8 cellular contexts compared by ENCODE assay signal in the genomic region with DNA sequence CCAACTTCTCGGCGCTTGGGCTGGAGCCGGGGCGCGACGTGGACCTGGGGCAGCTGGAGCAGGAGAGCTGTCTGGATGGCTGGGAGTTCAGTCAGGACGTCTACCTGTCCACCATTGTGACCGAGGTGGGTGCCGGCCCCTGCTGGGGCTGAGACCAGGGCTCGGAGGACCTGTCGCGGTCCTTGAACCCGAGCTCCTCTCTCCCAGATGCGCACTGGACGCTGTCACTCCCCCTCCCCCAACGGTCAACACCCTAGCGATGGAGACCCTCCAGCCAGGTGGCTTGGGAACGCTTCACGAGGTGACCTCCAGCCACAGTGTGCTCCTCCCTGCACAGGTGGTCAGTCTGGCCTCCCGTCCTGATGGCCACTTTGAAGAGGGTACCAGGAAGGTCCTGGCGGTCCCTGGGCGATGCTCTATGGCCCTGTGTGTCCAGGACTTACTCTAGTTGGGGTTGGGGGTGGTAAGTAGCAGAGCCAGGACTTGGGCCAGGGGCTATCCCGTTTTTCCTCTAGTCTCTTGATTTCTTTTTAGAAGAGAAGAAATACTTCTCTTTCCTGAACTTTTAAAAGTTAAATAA. TPM values are rescaled to one million over a fixed set of nuclear protein-coding genes. Genes with fewer than 3 reads are reported as not detected.
A peak's percentile ranks its signal among the peaks of the same experiment; 100 is the strongest.
DNase-seq lines count a peak whose midpoint lies in the region; ATAC-seq and TF ChIP-seq lines count a peak whose summit lies in the region.

No MANE protein-coding gene starts in this region.

- no peaks in the 10 kb centered on the region for H3K36me3 Mint-ChIP-seq in HFFc6 (ENCODE audit: low read depth)
- peaks cover 3% of the 10 kb centered on the region for H3K36me3 Mint-ChIP-seq in activated naive CD8-positive, alpha-beta T cell treated with anti-CD3 and anti-CD28 coated beads for 36 hours

- TF ChIP-seq CTCF in HFFc6 (IDR thresholded peaks at IDR 0.05): no peak
- TF ChIP-seq CTCF in spleen (IDR thresholded peaks at IDR 0.05 in 8 of 11, conservative IDR thresholded peaks at IDR 0.05 in 3 of 11): no peak

- 26 to 58% (median 32%) methylated on average over 4 to 23 of the region's 23 CpGs for WGBS in spleen, 5 donors

- H3K27ac ChIP-seq in spleen: peak overlapping the region; percentile 68 to 88 (median 82)

- no peak for ATAC-seq in GM18873 (IDR thresholded peaks at IDR 0.05; ENCODE audit: low FRiP score, unreplicated experiment)

- H3K4me1 ChIP-seq in iPS-15b (ENCODE audit: control insufficient read depth, insufficient read depth, low read length) (peaks cover 4% of the 10 kb centered on the region), spleen (peaks cover 6 to 43% (median 30%) of the 10 kb centered on the region in 6 donors)

- H3K27ac Mint-ChIP-seq in HFFc6: peak overlapping the region; percentile 44
- peak overlapping the region; percentile 73 for H3K27ac Mint-ChIP-seq in activated naive CD8-positive, alpha-beta T cell treated with anti-CD3 and anti-CD28 coated beads for 36 hours

- TF ChIP-seq POLR2A in spleen (IDR thresholded peaks at IDR 0.05): no peak

- H3K9ac ChIP-seq in iPS-15b (ENCODE audit: low read depth, low read length): no peak overlapping the region

- H3K4me3 Mint-ChIP-seq in HFFc6: peak overlapping the region; percentile 86
- H3K4me3 Mint-ChIP-seq in activated naive CD8-positive, alpha-beta T cell treated with anti-CD3 and anti-CD28 coated beads for 36 hours: peak overlapping the region; percentile 83

- H3K4me3 ChIP-seq in iPS-15b (ENCODE audit: low read depth, low read length) (peak overlapping the region; percentile 65), spleen (peak overlapping the region; percentile 60 to 72 (median 64))

- DNase-seq in HFFc6 (no peak), spleen (no peak), CD1c-positive myeloid dendritic cell (ENCODE audit: extremely low spot score) (no peak), activated gamma-delta T cell (lab: John Stamatoyannopoulos, UW) (no peak), H4 (ENCODE audit: low spot score) (no peak)
- no peak for DNase-seq in activated naive CD8-positive, alpha-beta T cell treated with anti-CD3 and anti-CD28 coated beads for 36 hours

- no peaks in the 10 kb centered on the region for H3K9me3 ChIP-seq in iPS-15b (ENCODE audit: control insufficient read depth, insufficient read depth, low read length)
- H3K9me3 ChIP-seq in spleen: no peaks in the 10 kb centered on the region

- intact Hi-C loops in spleen (cut with DNase I; ENCODE audit: low total_unique reads): no loop called here

- H3K36me3 ChIP-seq in iPS-15b (ENCODE audit: control insufficient read depth, insufficient read depth, low read length): no peaks in the 10 kb centered on the region
- H3K36me3 ChIP-seq in spleen: peaks cover 0 to 7% (median 0%) of the 10 kb centered on the region in 6 donors

- H3K27me3 Mint-ChIP-seq in HFFc6 (ENCODE audit: insufficient read depth): no peaks in the 10 kb centered on the region; the same call in 1 of the 2 replicates
- H3K27me3 Mint-ChIP-seq in activated naive CD8-positive, alpha-beta T cell treated with anti-CD3 and anti-CD28 coated beads for 36 hours: no peaks in the 10 kb centered on the region

- H3K9me3 Mint-ChIP-seq in HFFc6: no peaks in the 10 kb centered on the region
- no peaks in the 10 kb centered on the region for H3K9me3 Mint-ChIP-seq in activated naive CD8-positive, alpha-beta T cell treated with anti-CD3 and anti-CD28 coated beads for 36 hours

- H3K4me1 Mint-ChIP-seq in HFFc6 (ENCODE audit: low read depth): peaks cover 38% of the 10 kb centered on the region
- H3K4me1 Mint-ChIP-seq in activated naive CD8-positive, alpha-beta T cell treated with anti-CD3 and anti-CD28 coated beads for 36 hours: peaks cover 23% of the 10 kb centered on the region

- H3K27me3 ChIP-seq in iPS-15b (ENCODE audit: control insufficient read depth, insufficient read depth, low read length): peaks cover 14% of the 10 kb centered on the region
- no peaks in the 10 kb centered on the region for H3K27me3 ChIP-seq in spleen (replicated peaks in 1 of 7)

RNA-seq across cellular contexts. Expression of gene SLC22A5, which starts 0.8 kb away (rescaled TPM):
- 1 to 10 TPM; 3.8 to 5.6 (median 4.9) TPM for total RNA-seq in HFFc6 (2021; fragmentation: NEBNext Ultra II Directional; extraction: Animal tissue kit (Norgen Biotek cat#: 25700))
- 1 to 10 TPM; 3.7 to 4.5 TPM for total RNA-seq in activated naive CD8-positive, alpha-beta T cell treated with anti-CD3 and anti-CD28 coated beads for 36 hours
- total RNA-seq in spleen: 1 to 10 TPM; 5.3 to 9.2 (median 7.6) TPM
- 1 to 10 TPM; 2.4 to 2.9 (median 2.6) TPM for polyA plus RNA-seq in spleen
- 6.9 and 9.6 TPM in 2 replicates for total RNA-seq in H4 (2014; rRNA removed; shearing (Covaris generic))
